In the genomic region with DNA sequence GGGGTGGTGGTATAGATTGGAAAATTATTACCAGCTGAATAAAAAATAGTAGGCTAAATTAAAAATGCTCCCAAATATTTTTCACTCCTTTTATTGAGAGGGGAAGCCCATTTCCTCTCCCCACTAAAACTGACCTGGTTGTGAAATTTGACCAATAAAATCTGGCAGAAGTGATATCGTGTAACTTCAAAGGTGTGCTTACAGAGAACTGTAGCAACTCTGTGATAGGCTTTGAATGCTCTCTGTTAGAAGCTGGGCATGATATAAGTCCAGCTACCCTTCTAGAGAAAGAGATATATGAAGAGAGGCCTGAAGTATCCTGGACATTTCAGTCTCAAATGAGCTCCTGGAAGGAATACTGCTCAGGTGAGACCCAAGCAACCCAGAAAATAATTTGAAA, we compare ENCODE assay signal across 16 cellular contexts. TPM values are rescaled to one million over a fixed set of nuclear protein-coding genes. Genes with fewer than 3 reads are reported as not detected.
DNase-seq lines count a peak whose midpoint lies in the region; ATAC-seq, FAIRE-seq and TF ChIP-seq lines count a peak whose summit lies in the region.
"Had no signal": no experiment of that assay in that cellular context is flagged by ENCODE, and none has a peak within 500 bp of the region (broad histone marks: within the 10 kb centered on the region; RNA-seq: fewer than 3 reads in every experiment).

No MANE protein-coding gene starts in this region.

- CTCF ChIA-PET in mammary epithelial cell (lab: Charles Lee; ENCODE audit: low non-redundant PET) (no interaction called here), MCF 10A (lab: Yijun Ruan, JAX) (interaction anchor here (0.6 to 2.0 kb wide), 10 partner anchors 10 to 1517 kb away, joined by 3 to 10 read pairs (median 4); a partner anchor contains a TSS), HepG2 (lab: Yijun Ruan, JAX; ENCODE audit: low intra/inter-chr PET ratio, low total read pairs) (no interaction called here)

- TF ChIP-seq CTCF in mammary epithelial cell (conservative IDR thresholded peaks at IDR 0.05 in 1 of 2, IDR thresholded peaks at IDR 0.05 in 1 of 2; ENCODE audit: extremely low read depth in 1 of 2, insufficient read depth in 1 of 2, low read depth in 1 of 2, low read length in 2 of 2) (no peak), MCF 10A (IDR thresholded peaks at IDR 0.05; ENCODE audit: unreplicated experiment) (no peak), VCaP (conservative IDR thresholded peaks at IDR 0.05) (no peak), HepG2 (CRISPR knock-in tag; IDR thresholded peaks at IDR 0.05) (no peak), uterus (IDR thresholded peaks at IDR 0.05) (no peak), natural killer cell (IDR thresholded peaks at IDR 0.05) (no peak)

- no peak overlapping the region for H3K9ac ChIP-seq in mammary epithelial cell (ENCODE audit: insufficient read depth, low read length)
- H3K9ac ChIP-seq in HepG2 (ENCODE audit: insufficient read depth, low read depth, low read length): no peak overlapping the region

- H3K4me1 Mint-ChIP-seq in MCF 10A (ENCODE audit: insufficient read depth, unreplicated experiment) (no peaks in the 10 kb centered on the region), natural killer cell (peaks cover 6 to 8% of the 10 kb centered on the region in 2 donors)

- in situ Hi-C loops in mammary epithelial cell (cut with MboI; ENCODE audit: low sequenced_read_pairs in 2 of 2) (no loop called here), HepG2 (cut with HindIII; ENCODE audit: extremely low pct_ligation_motif_present, low pct_unique_long_range_greater_than_20kb) (no loop called here)

- H3K4me1 ChIP-seq in mammary epithelial cell (ENCODE audit: insufficient read depth, low read length) (peaks cover 3% of the 10 kb centered on the region), HepG2 (ENCODE audit: insufficient read depth, low read length) (peaks cover 50% of the 10 kb centered on the region), uterus (no peaks in the 10 kb centered on the region)

- H3K27ac ChIP-seq in mammary epithelial cell (ENCODE audit: insufficient read depth, low read depth, low read length): no peak overlapping the region
- H3K27ac ChIP-seq in VCaP: peak overlapping the region; percentile 57; the same call in 1 of the 2 replicates
- H3K27ac ChIP-seq in HepG2 (ENCODE audit: extremely low read length, insufficient read depth, low read length): no peak overlapping the region
- H3K27ac ChIP-seq in uterus: no peak overlapping the region

- H3K36me3 ChIP-seq in mammary epithelial cell (ENCODE audit: insufficient read depth, low read length) (no peaks in the 10 kb centered on the region), HepG2 (replicated peaks in 1 of 2; ENCODE audit: control insufficient read depth in 1 of 2, insufficient read depth in 2 of 2, low read length in 2 of 2) (no peaks in the 10 kb centered on the region), uterus (no peaks in the 10 kb centered on the region)

- dilution Hi-C loops in mammary epithelial cell (cut with HindIII; ENCODE audit: low sequenced_read_pairs): no loop called here

- H2AFZ ChIP-seq in mammary epithelial cell (ENCODE audit: low read depth, low read length): peak overlapping the region; percentile 39
- peak overlapping the region; percentile 27 for H2AFZ ChIP-seq in HepG2 (ENCODE audit: low read length)

- no peaks in the 10 kb centered on the region for H3K9me3 ChIP-seq in mammary epithelial cell (replicated peaks; ENCODE audit: insufficient read depth, low read length)
- H3K9me3 ChIP-seq in HepG2 (ENCODE audit: low read length): no peaks in the 10 kb centered on the region
- H3K9me3 ChIP-seq in uterus: no peaks in the 10 kb centered on the region

- intact Hi-C loops in mammary epithelial cell (cut with micrococcal nuclease) (no loop called here), MCF 10A (cut with micrococcal nuclease) (loop anchor here (5.0 kb wide), 1 partner anchor 43 kb away; no protein-coding TSS in a partner anchor), HepG2 (cut with micrococcal nuclease; ENCODE audit: unreplicated experiment) (loop anchor here (5.0 kb wide), 2 partner anchors 37 to 253 kb away; no protein-coding TSS in a partner anchor), uterus (cut with DNase I; ENCODE audit: low total_unique reads) (no loop called here), natural killer cell (cut with micrococcal nuclease) (no loop called here)

- POLR2A ChIA-PET in MCF 10A (lab: Yijun Ruan, JAX) (interaction anchor here (0.7 to 1.5 kb wide), 2 partner anchors 10 to 1483 kb away, joined by 4 to 8 read pairs; a partner anchor contains a TSS), HepG2 (lab: Yijun Ruan, JAX) (interaction anchor here (2.5 kb wide), 1 partner anchor 10 kb away, joined by 15 read pairs; a partner anchor contains a TSS)

- TF ChIP-seq POLR2A in HepG2 (IDR thresholded peaks at IDR 0.05; ENCODE audit: insufficient read depth in 1 of 2, low read depth in 2 of 2, low read length in 2 of 2): no peak
- TF ChIP-seq POLR2A in uterus (IDR thresholded peaks at IDR 0.05): no peak

- H3K27me3 Mint-ChIP-seq in MCF 10A (ENCODE audit: insufficient read depth, unreplicated experiment) (no peaks in the 10 kb centered on the region), natural killer cell (ENCODE audit: low read depth in 2 of 2) (peaks cover 0 to 6% of the 10 kb centered on the region in 2 donors)
- H3K27me3 Mint-ChIP-seq: B cell; CD4-positive, alpha-beta T cell had no signal

- H3K4me2 ChIP-seq in mammary epithelial cell (ENCODE audit: insufficient read depth, low read depth, low read length) (no peak overlapping the region), HepG2 (ENCODE audit: low read depth, low read length) (no peak overlapping the region)

- H3K4me3 Mint-ChIP-seq in MCF 10A (ENCODE audit: unreplicated experiment) (no peak overlapping the region), natural killer cell (no peak overlapping the region)
- H3K4me3 Mint-ChIP-seq: B cell; CD4-positive, alpha-beta T cell had no signal

- no peak for TF ChIP-seq RAD21 in HepG2 (CRISPR knock-in tag; IDR thresholded peaks at IDR 0.05)

- BruUV-seq in mammary epithelial cell (replicated peaks; lab: Mats Ljungman, UMichigan) (no TSS peak), MCF 10A (replicated peaks; lab: Mats Ljungman, UMichigan) (no TSS peak), HepG2 (replicated peaks; lab: Mats Ljungman, UMichigan) (no TSS peak)

- DNase-seq in mammary epithelial cell: no peak
- DNase-seq in MCF 10A (ENCODE audit: unreplicated experiment): no peak
- DNase-seq in HepG2 (ENCODE audit: low spot score): no peak
- DNase-seq in uterus: no peak
- no peak for DNase-seq in natural killer cell
- DNase-seq in NCI-H1694 (lab: John Stamatoyannopoulos, UW): no peak
- DNase-seq: C1 segment of cervical spinal cord; Calu3; CD4-positive, alpha-beta T cell; DMS 273 treated with DMSO at 0.1 percent for 48 hours; HCEC 1CT; HFFc6 had no signal

- ATAC-seq in HepG2 (no peak), natural killer cell (no peak), GM19023 (IDR thresholded peaks at IDR 0.05; ENCODE audit: unreplicated experiment) (no peak)

- TF ChIP-seq EP300 in HepG2 (IDR thresholded peaks at IDR 0.05; ENCODE audit: low read depth in 2 of 2, low read length in 2 of 2) (no peak), HepG2 (CRISPR knock-in tag; IDR thresholded peaks at IDR 0.05; ENCODE audit: borderline replicate concordance) (no peak)

- H3K79me2 ChIP-seq in mammary epithelial cell (ENCODE audit: insufficient read depth, low read length) (no peaks in the 10 kb centered on the region), HepG2 (ENCODE audit: insufficient read depth, low read length) (no peaks in the 10 kb centered on the region)

- H3K27ac Mint-ChIP-seq in MCF 10A (ENCODE audit: low read depth, unreplicated experiment) (no peak overlapping the region), natural killer cell (no peak overlapping the region)
- H3K27ac Mint-ChIP-seq: B cell had no signal

- H3K27me3 ChIP-seq in mammary epithelial cell (ENCODE audit: insufficient read depth, low read length): no peaks in the 10 kb centered on the region
- H3K27me3 ChIP-seq in HepG2 (ENCODE audit: control insufficient read depth in 1 of 2, insufficient read depth in 2 of 2, low read length in 2 of 2): no peaks in the 10 kb centered on the region
- H3K27me3 ChIP-seq in uterus: no peaks in the 10 kb centered on the region

- H3K36me3 Mint-ChIP-seq in MCF 10A (ENCODE audit: insufficient read depth, unreplicated experiment) (no peaks in the 10 kb centered on the region), natural killer cell (no peaks in the 10 kb centered on the region)

- FAIRE-seq in HepG2 (lab: Jason Lieb, UNC): no peak
- FAIRE-seq: H1 had no signal

- no peak overlapping the region for H3K4me3 ChIP-seq in mammary epithelial cell (replicated peaks in 1 of 3; ENCODE audit: insufficient read depth in 1 of 3, low read depth in 2 of 3, low read length in 3 of 3)
- H3K4me3 ChIP-seq in HepG2 (replicated peaks in 1 of 3; ENCODE audit: insufficient read depth in 1 of 3, low read depth in 2 of 3, low read length in 3 of 3): no peak overlapping the region
- no peak overlapping the region for H3K4me3 ChIP-seq in uterus

- no peaks in the 10 kb centered on the region for H4K20me1 ChIP-seq in mammary epithelial cell (ENCODE audit: insufficient read depth, low read length)
- H4K20me1 ChIP-seq in HepG2 (ENCODE audit: insufficient read depth, low read length): no peaks in the 10 kb centered on the region

- H3K9me3 Mint-ChIP-seq in MCF 10A (ENCODE audit: unreplicated experiment) (no peaks in the 10 kb centered on the region), natural killer cell (no peaks in the 10 kb centered on the region)
- H3K9me3 Mint-ChIP-seq: CD4-positive, alpha-beta T cell; HFFc6 had no signal

- whole genome bisulfite sequencing in mammary epithelial cell (ENCODE audit: low coverage, missing lambda C conversion rate): 100% methylated on average over 1 of the region's 1 CpG
- 46% methylated on average over 1 of the region's 1 CpG for WGBS in HepG2 (ENCODE audit: low lambda C conversion rate)

RNA-seq across cellular contexts. Expression of a gene that starts 10.2 kb away (rescaled TPM):
- total RNA-seq in mammary epithelial cell: 10 to 100 TPM; 18.2 to 32.3 TPM
- 12.6 TPM for polyA plus RNA-seq in mammary epithelial cell
- polyA minus RNA-seq in mammary epithelial cell: 10.6 TPM
- total RNA-seq in MCF 10A (2022): 22.6 and 27.0 TPM in 2 replicates
- total RNA-seq in HepG2 (2016; rRNA removed; fragmentation: Illumina TruSeq; extraction: Trizol): 37.2 and 56.5 TPM in 2 replicates
- 7.6 and 10.1 TPM in 2 replicates for total RNA-seq in HepG2 (2016; cell fraction: cytosol; rRNA removed; fragmentation: Illumina TruSeq; extraction: Trizol; ENCODE audit: low read depth)
- total RNA-seq in HepG2 (2016; cell fraction: insoluble cytoplasmic fraction; rRNA removed; fragmentation: Illumina TruSeq; extraction: Trizol): 35.6 and 54.0 TPM in 2 replicates
- 27.8 and 28.5 TPM in 2 replicates for total RNA-seq in HepG2 (2016; cell fraction: membrane; rRNA removed; fragmentation: Illumina TruSeq; extraction: Trizol)
- 12.9 and 19.7 TPM in 2 replicates for total RNA-seq in HepG2 (2016; cell fraction: nucleus; rRNA removed; fragmentation: Illumina TruSeq; extraction: Trizol)
- polyA plus RNA-seq in HepG2 (2011; rRNA removed): 15.5 and 18.2 TPM in 2 replicates
- polyA plus RNA-seq in HepG2 (2011; cell fraction: cytosol; rRNA removed): 7.6 and 12.8 TPM in 2 replicates
- polyA plus RNA-seq in HepG2 (2011; cell fraction: nucleus; rRNA removed): 3.0 and 4.3 TPM in 2 replicates
- 23.4 and 28.5 TPM in 2 replicates for polyA plus RNA-seq in HepG2 (2012)
- polyA plus RNA-seq in HepG2 (2016; cell fraction: cytosol; fragmentation: Illumina TruSeq; extraction: Trizol; ENCODE audit: low read depth): 10.0 and 12.2 TPM in 2 replicates
- polyA plus RNA-seq in HepG2 (2016; cell fraction: insoluble cytoplasmic fraction; fragmentation: Illumina TruSeq; extraction: Trizol; ENCODE audit: low read depth): 51.8 and 54.0 TPM in 2 replicates
- polyA plus RNA-seq in HepG2 (2016; cell fraction: membrane; fragmentation: Illumina TruSeq; extraction: Trizol; ENCODE audit: low read depth): 26.0 and 26.7 TPM in 2 replicates
- 20.2 and 24.4 TPM in 2 replicates for polyA plus RNA-seq in HepG2 (2016; cell fraction: nucleus; fragmentation: Illumina TruSeq; extraction: Trizol; ENCODE audit: insufficient read depth, low read depth)
- 4.2 and 5.1 TPM in 2 replicates for polyA minus RNA-seq in HepG2 (2011; rRNA and poly(A)+ RNA removed; ENCODE audit: low replicate concordance)
- 13.5 and 15.4 TPM in 2 replicates for polyA minus RNA-seq in HepG2 (2011; cell fraction: cytosol; rRNA and poly(A)+ RNA removed)
- polyA minus RNA-seq in HepG2 (2011; cell fraction: nucleus; rRNA and poly(A)+ RNA removed): 8.2 and 11.7 TPM in 2 replicates
- 10 to 100 TPM; 15.6 to 31.0 (median 19.2) TPM for total RNA-seq in uterus
- 10 to 100 TPM in 1 of 3 donors, 1 to 10 TPM in 2; 8.7 to 11.5 (median 9.2) TPM for total RNA-seq in natural killer cell

RNA-seq across cellular contexts. Expression of a gene that starts 54.6 kb away (rescaled TPM):
- total RNA-seq in mammary epithelial cell (10 to 100 TPM; 39.8 to 97.0 TPM), MCF 10A (2022) (11.5 and 12.4 TPM in 2 replicates), HepG2 (2016; rRNA removed; fragmentation: Illumina TruSeq; extraction: Trizol) (0.18 and 0.55 TPM in 2 replicates), uterus (10 to 100 TPM in 2 of 4 donors, 1 to 10 TPM in 2; 1.8 to 30.7 (median 8.9) TPM), natural killer cell (10 to 100 TPM in 2 of 3 donors, 1 to 10 TPM in 1; 8.6 to 23.7 (median 18.5) TPM)
- polyA plus RNA-seq in mammary epithelial cell (50.6 TPM), HepG2 (2011; rRNA removed) (1.7 and 2.1 TPM in 2 replicates)
- polyA minus RNA-seq in mammary epithelial cell: 21.4 TPM
- under 0.01 and 0.10 TPM in 2 replicates for total RNA-seq in HepG2 (2016; cell fraction: cytosol; rRNA removed; fragmentation: Illumina TruSeq; extraction: Trizol; ENCODE audit: low read depth)
- total RNA-seq in HepG2 (2016; cell fraction: insoluble cytoplasmic fraction; rRNA removed; fragmentation: Illumina TruSeq; extraction: Trizol): 0.61 and 0.82 TPM in 2 replicates
- 0.15 and 0.76 TPM in 2 replicates for total RNA-seq in HepG2 (2016; cell fraction: membrane; rRNA removed; fragmentation: Illumina TruSeq; extraction: Trizol)
- total RNA-seq in HepG2 (2016; cell fraction: nucleus; rRNA removed; fragmentation: Illumina TruSeq; extraction: Trizol): 0.31 and 1.8 TPM in 2 replicates
- 2.2 TPM in 2 replicates for polyA plus RNA-seq in HepG2 (2011; cell fraction: cytosol; rRNA removed)
- polyA plus RNA-seq in HepG2 (2011; cell fraction: nucleus; rRNA removed): 0.47 and 0.85 TPM in 2 replicates
- 8.4 and 9.4 TPM in 2 replicates for polyA plus RNA-seq in HepG2 (2012)
- polyA plus RNA-seq in HepG2 (2016; cell fraction: cytosol; fragmentation: Illumina TruSeq; extraction: Trizol; ENCODE audit: low read depth): 0.01 and 0.24 TPM in 2 replicates
- 0.16 and 0.25 TPM in 2 replicates for polyA plus RNA-seq in HepG2 (2016; cell fraction: insoluble cytoplasmic fraction; fragmentation: Illumina TruSeq; extraction: Trizol; ENCODE audit: low read depth)
- 0.09 TPM in 2 replicates for polyA plus RNA-seq in HepG2 (2016; cell fraction: membrane; fragmentation: Illumina TruSeq; extraction: Trizol; ENCODE audit: low read depth)
- 0.60 and 1.0 TPM in 2 replicates for polyA plus RNA-seq in HepG2 (2016; cell fraction: nucleus; fragmentation: Illumina TruSeq; extraction: Trizol; ENCODE audit: insufficient read depth, low read depth)
- 3.8 and 4.7 TPM in 2 replicates for polyA minus RNA-seq in HepG2 (2011; rRNA and poly(A)+ RNA removed; ENCODE audit: low replicate concordance)
- 1.4 and 4.9 TPM in 2 replicates for polyA minus RNA-seq in HepG2 (2011; cell fraction: cytosol; rRNA and poly(A)+ RNA removed)
- 0.77 and 1.1 TPM in 2 replicates for polyA minus RNA-seq in HepG2 (2011; cell fraction: nucleus; rRNA and poly(A)+ RNA removed)

Comparison
In these comparisons a context has a peak if more than half of its experiments do, and no peak if none do; other contexts are left out.
1. intact Hi-C loops: an anchor here in MCF 10A (5.0 kb wide) and HepG2 (5.0 kb wide); none called in mammary epithelial cell, uterus and natural killer cell.